15 cellular contexts compared by ENCODE assay signal in genomic region chr11:10597877-10598341, GRCh38. TPM values are rescaled to one million over a fixed set of nuclear protein-coding genes. Genes with fewer than 3 reads are reported as not detected.
DNase-seq lines count a peak whose midpoint lies in the region; ATAC-seq and TF ChIP-seq lines count a peak whose summit lies in the region.
"Had no signal": no experiment of that assay in that cellular context is flagged by ENCODE, and none has a peak within 500 bp of the region (broad histone marks: within the 10 kb centered on the region; RNA-seq: fewer than 3 reads in every experiment).

No MANE protein-coding gene starts in this region.

- no peaks in the 10 kb centered on the region for H3K36me3 Mint-ChIP-seq in GM23338 (ENCODE audit: low read depth)

- H3K4me2 ChIP-seq in GM23338: no peak overlapping the region

- peaks cover 2% of the 10 kb centered on the region for H3K27me3 Mint-ChIP-seq in GM23338 (ENCODE audit: insufficient read depth, low read depth, poor library complexity)
- H3K27me3 Mint-ChIP-seq: activated naive CD8-positive, alpha-beta T cell treated with anti-CD3 and anti-CD28 coated beads, Interleukin-2, amount 50 U/mL, for 24 hours had no signal

- TF ChIP-seq CTCF in GM23338 (conservative IDR thresholded peaks at IDR 0.05; ENCODE audit: low read depth in 2 of 2) (no peak), gastrocnemius medialis (IDR thresholded peaks at IDR 0.05 in 4 of 5, conservative IDR thresholded peaks at IDR 0.05 in 1 of 5) (no peak)

- H3K4me1 ChIP-seq in GM23338 (ENCODE audit: insufficient read depth) (no peaks in the 10 kb centered on the region; the same call in 1 of the 2 replicates), gastrocnemius medialis (peaks cover 42 to 48% of the 10 kb centered on the region in 2 donors)

- H3K79me2 ChIP-seq in GM23338 (replicated peaks; ENCODE audit: insufficient read depth): no peaks in the 10 kb centered on the region

- in situ Hi-C loops in gastrocnemius medialis (cut with MboI; ENCODE audit: low sequenced_read_pairs in 4 of 4): no loop called here

- H3K27me3 ChIP-seq in GM23338 (ENCODE audit: insufficient read depth): no peaks in the 10 kb centered on the region
- H3K27me3 ChIP-seq in gastrocnemius medialis: no peaks in the 10 kb centered on the region

- no peak for TF ChIP-seq POLR2A in gastrocnemius medialis (IDR thresholded peaks at IDR 0.05)

- DNase-seq in GM23338 (ENCODE audit: low spot score) (no peak), SK-N-MC (ENCODE audit: low read depth, low spot score) (no peak), globus pallidus (ENCODE audit: low spot score) (peak; percentile 37), gastrocnemius medialis (no peak), caudate nucleus (lab: John Stamatoyannopoulos, UW) (no peak), DMS153 treated with DMSO at 0.1 percent for 48 hours (lab: John Stamatoyannopoulos, UW; ENCODE audit: unreplicated experiment) (no peak)
- no peak for DNase-seq in activated T-cell treated with anti-CD3 and anti-CD28 coated beads, Interleukin-2, amount 50 U/mL, for 48 hours
- DNase-seq: activated CD4-positive, alpha-beta T cell treated with anti-CD3 and anti-CD28 coated beads for 1 hour; activated naive CD8-positive, alpha-beta T cell treated with anti-CD3 and anti-CD28 coated beads, Interleukin-2, amount 50 U/mL, for 24 hours; C1 segment of cervical spinal cord; EL; NCI-H2107; posterior cingulate gyrus; stimulated activated CD4-positive, alpha-beta T cell treated with anti-CD3 and anti-CD28 coated beads, Interleukin-2, amount 100 ng/mL, for 24 hours had no signal

- H3K9me3 ChIP-seq in SK-N-MC (ENCODE audit: low read depth, low read length): no peaks in the 10 kb centered on the region
- H3K9me3 ChIP-seq in gastrocnemius medialis: no peaks in the 10 kb centered on the region

- no peak overlapping the region for H2AFZ ChIP-seq in GM23338

- no peaks in the 10 kb centered on the region for H3K36me3 ChIP-seq in GM23338 (ENCODE audit: insufficient read depth)
- H3K36me3 ChIP-seq in SK-N-MC (ENCODE audit: insufficient read depth, low read length): peaks cover 2% of the 10 kb centered on the region; the same call in 1 of the 2 replicates
- no peaks in the 10 kb centered on the region for H3K36me3 ChIP-seq in gastrocnemius medialis

- no peak for ATAC-seq in GM23338
- ATAC-seq in gastrocnemius medialis: no peak
- no peak for ATAC-seq in GM18511 (IDR thresholded peaks at IDR 0.05; ENCODE audit: unreplicated experiment)
- ATAC-seq: activated naive CD8-positive, alpha-beta T cell treated with anti-CD3 and anti-CD28 coated beads, Interleukin-2, amount 50 U/mL, for 24 hours had no signal

- no peak overlapping the region for H3K4me3 Mint-ChIP-seq in GM23338
- H3K4me3 Mint-ChIP-seq: activated naive CD8-positive, alpha-beta T cell treated with anti-CD3 and anti-CD28 coated beads, Interleukin-2, amount 50 U/mL, for 24 hours had no signal

- H3K9me2 ChIP-seq in GM23338 (ENCODE audit: insufficient read depth): no peaks in the 10 kb centered on the region

- no peaks in the 10 kb centered on the region for H3K4me1 Mint-ChIP-seq in GM23338

- no peak overlapping the region for H3K4me3 ChIP-seq in GM23338
- no peak overlapping the region for H3K4me3 ChIP-seq in SK-N-MC
- H3K4me3 ChIP-seq in gastrocnemius medialis: no peak overlapping the region

- H4K20me1 ChIP-seq in GM23338 (replicated peaks; ENCODE audit: insufficient read depth): no peaks in the 10 kb centered on the region

- H3K27ac ChIP-seq in GM23338 (ENCODE audit: low read depth) (no peak overlapping the region), SK-N-MC (no peak overlapping the region), gastrocnemius medialis (peak overlapping the region; percentile 85 to 93 (median 89)), caudate nucleus (ENCODE audit: low read depth, low read length) (no peak overlapping the region)

- peak overlapping the region; percentile 2 for H3K9ac ChIP-seq in SK-N-MC (ENCODE audit: insufficient read length)

- H3F3A ChIP-seq in GM23338 (replicated peaks; ENCODE audit: low read depth): no peaks in the 10 kb centered on the region

- 0 out of 2 replicates have a peak overlapping the region, but pooled peaks have one; percentile 5 for H3K27ac Mint-ChIP-seq in GM23338
- H3K27ac Mint-ChIP-seq: activated naive CD8-positive, alpha-beta T cell treated with anti-CD3 and anti-CD28 coated beads, Interleukin-2, amount 50 U/mL, for 24 hours had no signal

- peaks cover 2% of the 10 kb centered on the region; the same call in 1 of the 3 replicates for H3K9me3 Mint-ChIP-seq in GM23338
- H3K9me3 Mint-ChIP-seq: activated naive CD8-positive, alpha-beta T cell treated with anti-CD3 and anti-CD28 coated beads, Interleukin-2, amount 50 U/mL, for 24 hours had no signal

- intact Hi-C loops in gastrocnemius medialis (cut with DNase I; ENCODE audit: low total_unique reads): no loop called here

TF ChIP-seq in GM23338, 12 proteins besides CTCF, POLR2A, EP300 and RAD21:
- TF ChIP-seq ZNF331 (CRISPR knock-in tag; IDR thresholded peaks at IDR 0.05; ENCODE audit: low read depth): no peak
- no peak for TF ChIP-seq EZH2 (IDR thresholded peaks at IDR 0.05; ENCODE audit: low read depth, unreplicated experiment)
- no peak for TF ChIP-seq ZNF114 (CRISPR knock-in tag; IDR thresholded peaks at IDR 0.05)

RNA-seq across cellular contexts. Expression of gene LYVE1, which starts 29.4 kb away (rescaled TPM):
- 0.94 TPM in 1 of 2 replicates, not detected in the other for total RNA-seq in GM23338 (2014; rRNA removed; shearing (Covaris generic))
- polyA plus RNA-seq in GM23338 (2016; fragmentation: Nextera tagmentation; extraction: Ambion mirVana): not detected in 2 replicates
- 10 to 100 TPM; 12.1 to 30.2 (median 19.2) TPM for total RNA-seq in gastrocnemius medialis

RNA-seq across cellular contexts. Expression of gene RNF141, which starts 56.9 kb away (rescaled TPM):
- total RNA-seq in GM23338 (2014; rRNA removed; shearing (Covaris generic)): 26.5 and 26.9 TPM in 2 replicates
- 9.4 and 11.4 TPM in 2 replicates for polyA plus RNA-seq in GM23338 (2016; fragmentation: Nextera tagmentation; extraction: Ambion mirVana)
- 10 to 100 TPM; 16.8 to 38.2 (median 19.0) TPM for total RNA-seq in gastrocnemius medialis

Comparison
In these comparisons a context has a peak if more than half of its experiments do, and no peak if none do; other contexts are left out.
1. H3K27ac ChIP-seq: peak in gastrocnemius medialis (4 of 4); none in GM23338 (single experiment), SK-N-MC (single experiment) and caudate nucleus (single experiment).